1 cellular context compared by ENCODE assay signal in the genomic region with DNA sequence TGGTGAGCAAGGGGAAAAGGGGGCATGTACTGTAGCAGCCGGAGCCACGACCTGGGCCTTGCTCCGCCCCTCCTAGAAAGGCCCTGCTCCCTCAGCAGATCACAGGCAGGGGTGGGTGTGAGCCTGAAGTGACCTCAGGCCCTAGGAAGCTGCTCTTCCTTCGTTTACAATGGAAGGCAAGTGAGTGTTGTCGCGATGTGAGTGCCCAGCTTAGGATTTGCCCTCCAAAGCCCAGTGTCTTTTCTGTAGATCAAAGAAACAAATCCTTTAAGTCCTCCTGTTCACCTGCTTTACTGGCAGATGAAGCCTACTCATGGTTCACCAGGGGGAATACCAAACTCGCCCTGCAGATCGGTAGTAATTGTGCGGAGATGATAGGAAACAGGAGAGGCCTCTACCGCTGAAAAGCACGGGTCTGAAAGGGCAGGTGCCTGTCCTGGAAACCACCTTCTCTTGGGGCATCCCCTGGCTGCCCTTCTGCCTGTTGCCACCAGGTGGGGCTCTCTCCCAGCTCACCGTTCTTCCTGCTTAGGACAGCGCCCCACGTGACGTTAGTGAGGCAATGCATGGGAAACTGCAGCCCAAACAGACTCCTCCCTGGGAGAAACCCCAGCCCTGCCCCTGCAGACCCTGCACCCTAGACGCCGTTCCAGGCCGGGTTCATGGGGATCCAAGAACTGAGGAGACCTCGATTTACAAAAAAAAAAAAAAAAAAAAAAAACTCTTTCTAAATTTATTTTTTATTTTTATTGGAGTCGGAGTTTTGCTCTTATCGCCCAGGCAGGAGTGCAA.
TF ChIP-seq lines count a peak whose summit lies in the region.

No MANE protein-coding gene starts in this region.

TF ChIP-seq in K562, 482 proteins besides CTCF, POLR2A, EP300 and RAD21 (continued from another document and continues in another):
- TF ChIP-seq, protein P1, sequence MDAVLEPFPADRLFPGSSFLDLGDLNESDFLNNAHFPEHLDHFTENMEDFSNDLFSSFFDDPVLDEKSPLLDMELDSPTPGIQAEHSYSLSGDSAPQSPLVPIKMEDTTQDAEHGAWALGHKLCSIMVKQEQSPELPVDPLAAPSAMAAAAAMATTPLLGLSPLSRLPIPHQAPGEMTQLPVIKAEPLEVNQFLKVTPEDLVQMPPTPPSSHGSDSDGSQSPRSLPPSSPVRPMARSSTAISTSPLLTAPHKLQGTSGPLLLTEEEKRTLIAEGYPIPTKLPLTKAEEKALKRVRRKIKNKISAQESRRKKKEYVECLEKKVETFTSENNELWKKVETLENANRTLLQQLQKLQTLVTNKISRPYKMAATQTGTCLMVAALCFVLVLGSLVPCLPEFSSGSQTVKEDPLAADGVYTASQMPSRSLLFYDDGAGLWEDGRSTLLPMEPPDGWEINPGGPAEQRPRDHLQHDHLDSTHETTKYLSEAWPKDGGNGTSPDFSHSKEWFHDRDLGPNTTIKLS (IDR thresholded peaks at IDR 0.05; ENCODE audit: borderline replicate concordance, low read depth) = no peak
- no peak for TF ChIP-seq FOXJ3 (CRISPR knock-in tag; IDR thresholded peaks at IDR 0.05)
- no peak for TF ChIP-seq MTF1 (CRISPR knock-in tag; IDR thresholded peaks at IDR 0.05; ENCODE audit: borderline replicate concordance)
- TF ChIP-seq ZNF121 (CRISPR knock-in tag; conservative IDR thresholded peaks at IDR 0.05) = no peak
- TF ChIP-seq GTF2A2 (tag; IDR thresholded peaks at IDR 0.05) = no peak
- no peak for TF ChIP-seq KDM5B (IDR thresholded peaks at IDR 0.05; ENCODE audit: insufficient replicate concordance, low read depth, low read length)
- TF ChIP-seq CTBP1 (IDR thresholded peaks at IDR 0.05; ENCODE audit: borderline replicate concordance) = 0 out of 2 replicates have a peak, but pooled peaks have one; percentile 65
- TF ChIP-seq ILF3 (IDR thresholded peaks at IDR 0.05; ENCODE audit: borderline replicate concordance) = no peak
- peak; percentile 83 for TF ChIP-seq RB1 (IDR thresholded peaks at IDR 0.05; ENCODE audit: low read depth)
- TF ChIP-seq, protein P2, sequence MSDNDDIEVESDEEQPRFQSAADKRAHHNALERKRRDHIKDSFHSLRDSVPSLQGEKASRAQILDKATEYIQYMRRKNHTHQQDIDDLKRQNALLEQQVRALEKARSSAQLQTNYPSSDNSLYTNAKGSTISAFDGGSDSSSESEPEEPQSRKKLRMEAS (CRISPR knock-in tag; IDR thresholded peaks at IDR 0.05) = peak; percentile 44; the same call in 1 of the 2 replicates
- TF ChIP-seq, protein P3, sequence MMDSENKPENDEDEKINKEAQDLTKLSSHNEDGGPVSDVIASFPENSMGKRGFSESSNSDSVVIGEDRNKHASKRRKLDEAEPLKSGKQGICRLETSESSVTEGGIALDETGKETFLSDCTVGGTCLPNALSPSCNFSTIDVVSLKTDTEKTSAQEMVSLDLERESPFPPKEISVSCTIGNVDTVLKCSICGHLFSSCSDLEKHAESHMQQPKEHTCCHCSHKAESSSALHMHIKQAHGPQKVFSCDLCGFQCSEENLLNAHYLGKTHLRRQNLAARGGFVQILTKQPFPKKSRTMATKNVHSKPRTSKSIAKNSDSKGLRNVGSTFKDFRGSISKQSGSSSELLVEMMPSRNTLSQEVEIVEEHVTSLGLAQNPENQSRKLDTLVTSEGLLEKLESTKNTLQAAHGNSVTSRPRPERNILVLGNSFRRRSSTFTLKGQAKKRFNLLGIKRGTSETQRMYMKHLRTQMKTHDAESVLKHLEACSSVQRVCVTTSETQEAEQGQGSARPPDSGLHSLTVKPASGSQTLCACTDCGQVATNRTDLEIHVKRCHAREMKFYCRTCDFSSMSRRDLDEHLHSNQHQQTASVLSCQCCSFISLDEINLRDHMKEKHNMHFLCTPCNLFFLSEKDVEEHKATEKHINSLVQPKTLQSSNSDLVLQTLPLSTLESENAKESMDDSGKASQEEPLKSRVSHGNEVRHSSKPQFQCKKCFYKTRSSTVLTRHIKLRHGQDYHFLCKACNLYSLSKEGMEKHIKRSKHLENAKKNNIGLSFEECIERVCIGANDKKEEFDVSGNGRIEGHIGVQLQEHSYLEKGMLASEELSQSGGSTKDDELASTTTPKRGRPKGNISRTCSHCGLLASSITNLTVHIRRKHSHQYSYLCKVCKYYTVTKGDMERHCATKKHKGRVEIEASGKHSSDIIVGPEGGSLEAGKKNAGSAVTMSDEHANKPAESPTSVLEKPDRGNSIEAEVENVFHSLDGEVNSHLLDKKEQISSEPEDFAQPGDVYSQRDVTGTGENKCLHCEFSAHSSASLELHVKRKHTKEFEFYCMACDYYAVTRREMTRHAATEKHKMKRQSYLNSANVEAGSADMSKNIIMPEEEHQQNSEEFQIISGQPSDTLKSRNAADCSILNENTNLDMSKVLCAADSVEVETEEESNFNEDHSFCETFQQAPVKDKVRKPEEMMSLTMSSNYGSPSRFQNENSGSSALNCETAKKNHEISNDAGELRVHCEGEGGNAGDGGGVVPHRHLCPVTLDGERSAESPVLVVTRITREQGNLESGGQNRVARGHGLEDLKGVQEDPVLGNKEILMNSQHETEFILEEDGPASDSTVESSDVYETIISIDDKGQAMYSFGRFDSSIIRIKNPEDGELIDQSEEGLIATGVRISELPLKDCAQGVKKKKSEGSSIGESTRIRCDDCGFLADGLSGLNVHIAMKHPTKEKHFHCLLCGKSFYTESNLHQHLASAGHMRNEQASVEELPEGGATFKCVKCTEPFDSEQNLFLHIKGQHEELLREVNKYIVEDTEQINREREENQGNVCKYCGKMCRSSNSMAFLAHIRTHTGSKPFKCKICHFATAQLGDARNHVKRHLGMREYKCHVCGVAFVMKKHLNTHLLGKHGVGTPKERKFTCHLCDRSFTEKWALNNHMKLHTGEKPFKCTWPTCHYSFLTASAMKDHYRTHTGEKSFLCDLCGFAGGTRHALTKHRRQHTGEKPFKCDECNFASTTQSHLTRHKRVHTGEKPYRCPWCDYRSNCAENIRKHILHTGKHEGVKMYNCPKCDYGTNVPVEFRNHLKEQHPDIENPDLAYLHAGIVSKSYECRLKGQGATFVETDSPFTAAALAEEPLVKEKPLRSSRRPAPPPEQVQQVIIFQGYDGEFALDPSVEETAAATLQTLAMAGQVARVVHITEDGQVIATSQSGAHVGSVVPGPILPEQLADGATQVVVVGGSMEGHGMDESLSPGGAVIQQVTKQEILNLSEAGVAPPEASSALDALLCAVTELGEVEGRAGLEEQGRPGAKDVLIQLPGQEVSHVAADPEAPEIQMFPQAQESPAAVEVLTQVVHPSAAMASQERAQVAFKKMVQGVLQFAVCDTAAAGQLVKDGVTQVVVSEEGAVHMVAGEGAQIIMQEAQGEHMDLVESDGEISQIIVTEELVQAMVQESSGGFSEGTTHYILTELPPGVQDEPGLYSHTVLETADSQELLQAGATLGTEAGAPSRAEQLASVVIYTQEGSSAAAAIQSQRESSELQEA (IDR thresholded peaks at IDR 0.05; ENCODE audit: low read depth) = no peak
- TF ChIP-seq ZNF124 (CRISPR knock-in tag; IDR thresholded peaks at IDR 0.05) = no peak
- TF ChIP-seq, protein P4, sequence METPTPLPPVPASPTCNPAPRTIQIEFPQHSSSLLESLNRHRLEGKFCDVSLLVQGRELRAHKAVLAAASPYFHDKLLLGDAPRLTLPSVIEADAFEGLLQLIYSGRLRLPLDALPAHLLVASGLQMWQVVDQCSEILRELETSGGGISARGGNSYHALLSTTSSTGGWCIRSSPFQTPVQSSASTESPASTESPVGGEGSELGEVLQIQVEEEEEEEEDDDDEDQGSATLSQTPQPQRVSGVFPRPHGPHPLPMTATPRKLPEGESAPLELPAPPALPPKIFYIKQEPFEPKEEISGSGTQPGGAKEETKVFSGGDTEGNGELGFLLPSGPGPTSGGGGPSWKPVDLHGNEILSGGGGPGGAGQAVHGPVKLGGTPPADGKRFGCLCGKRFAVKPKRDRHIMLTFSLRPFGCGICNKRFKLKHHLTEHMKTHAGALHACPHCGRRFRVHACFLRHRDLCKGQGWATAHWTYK (CRISPR knock-in tag; IDR thresholded peaks at IDR 0.05) = no peak
- no peak for TF ChIP-seq SMAD1 (IDR thresholded peaks at IDR 0.05; ENCODE audit: low read depth, low read length, partially characterized antibody)
- TF ChIP-seq MITF (IDR thresholded peaks at IDR 0.05) = peak; percentile 71
- TF ChIP-seq OTX1 (CRISPR knock-in tag; IDR thresholded peaks at IDR 0.05) = no peak
- no peak for TF ChIP-seq ZNF512 (tag; IDR thresholded peaks at IDR 0.05)
- no peak for TF ChIP-seq SFPQ (IDR thresholded peaks at IDR 0.05; ENCODE audit: low read depth, low read length)
- TF ChIP-seq TBL1XR1 (IDR thresholded peaks at IDR 0.05; ENCODE audit: low read length in 2 of 2) = peak in 1 of 2 experiments; percentile 53; a peak in 1 of 4 replicates
- TF ChIP-seq ETV1 (tag; conservative IDR thresholded peaks at IDR 0.05; ENCODE audit: low read depth) = peak; percentile 61; the same call in 1 of the 2 replicates
- TF ChIP-seq POLR3A (IDR thresholded peaks at IDR 0.05; ENCODE audit: borderline replicate concordance, extremely low read depth, insufficient read depth, insufficient read length) = no peak
- no peak for TF ChIP-seq CBX1 (IDR thresholded peaks at IDR 0.05; ENCODE audit: low read depth)
- no peak for TF ChIP-seq ZC3H4 (CRISPR knock-in tag; IDR thresholded peaks at IDR 0.05; ENCODE audit: borderline replicate concordance)
- TF ChIP-seq ELF1 (tag; IDR thresholded peaks at IDR 0.05) = peak; percentile 77
- no peak for TF ChIP-seq SREBF1 (IDR thresholded peaks at IDR 0.05; ENCODE audit: borderline replicate concordance, low read depth, low read length)
- TF ChIP-seq RFX1 (IDR thresholded peaks at IDR 0.05) = no peak
- 0 out of 2 replicates have a peak, but pooled peaks have one; percentile 28 for TF ChIP-seq TCF7L2 (IDR thresholded peaks at IDR 0.05; ENCODE audit: low read depth, low read length)
- TF ChIP-seq ARID2 (IDR thresholded peaks at IDR 0.05) = peak; percentile 85
- TF ChIP-seq HDGF (IDR thresholded peaks at IDR 0.05) = 0 out of 2 replicates have a peak, but pooled peaks have one; percentile 20
- no peak for TF ChIP-seq ELF2 (CRISPR knock-in tag; IDR thresholded peaks at IDR 0.05)
- TF ChIP-seq NFIC (IDR thresholded peaks at IDR 0.05) = no peak
- TF ChIP-seq PHF21A (IDR thresholded peaks at IDR 0.05; ENCODE audit: borderline replicate concordance, low read depth) = 0 out of 2 replicates have a peak, but pooled peaks have one; percentile 41
- no peak for TF ChIP-seq DACH1 (IDR thresholded peaks at IDR 0.05; ENCODE audit: partially characterized antibody)
- no peak for TF ChIP-seq SMAD3 (CRISPR knock-in tag; conservative IDR thresholded peaks at IDR 0.05)
- TF ChIP-seq MCM2 (IDR thresholded peaks at IDR 0.05; ENCODE audit: low read depth) = no peak
- no peak for TF ChIP-seq NFRKB (IDR thresholded peaks at IDR 0.05; ENCODE audit: low read depth)
- no peak for TF ChIP-seq ZNF324 (CRISPR knock-in tag; IDR thresholded peaks at IDR 0.05)
- TF ChIP-seq ZNF695 (CRISPR knock-in tag; IDR thresholded peaks at IDR 0.05) = no peak
- TF ChIP-seq CBFA2T2 (conservative IDR thresholded peaks at IDR 0.05) = 0 out of 2 replicates have a peak, but pooled peaks have one; percentile 10
- no peak for TF ChIP-seq FOXK1 (CRISPR knock-in tag; IDR thresholded peaks at IDR 0.05; ENCODE audit: borderline replicate concordance)
- TF ChIP-seq ZFP30 (CRISPR knock-in tag; IDR thresholded peaks at IDR 0.05; ENCODE audit: borderline replicate concordance) = no peak
- peak; percentile 85 for TF ChIP-seq MYC (IDR thresholded peaks at IDR 0.05; ENCODE audit: low read depth, low read length)
- no peak for TF ChIP-seq MYC (CRISPR knock-in tag; IDR thresholded peaks at IDR 0.05; ENCODE audit: borderline replicate concordance, low read depth)
- TF ChIP-seq, protein P5, sequence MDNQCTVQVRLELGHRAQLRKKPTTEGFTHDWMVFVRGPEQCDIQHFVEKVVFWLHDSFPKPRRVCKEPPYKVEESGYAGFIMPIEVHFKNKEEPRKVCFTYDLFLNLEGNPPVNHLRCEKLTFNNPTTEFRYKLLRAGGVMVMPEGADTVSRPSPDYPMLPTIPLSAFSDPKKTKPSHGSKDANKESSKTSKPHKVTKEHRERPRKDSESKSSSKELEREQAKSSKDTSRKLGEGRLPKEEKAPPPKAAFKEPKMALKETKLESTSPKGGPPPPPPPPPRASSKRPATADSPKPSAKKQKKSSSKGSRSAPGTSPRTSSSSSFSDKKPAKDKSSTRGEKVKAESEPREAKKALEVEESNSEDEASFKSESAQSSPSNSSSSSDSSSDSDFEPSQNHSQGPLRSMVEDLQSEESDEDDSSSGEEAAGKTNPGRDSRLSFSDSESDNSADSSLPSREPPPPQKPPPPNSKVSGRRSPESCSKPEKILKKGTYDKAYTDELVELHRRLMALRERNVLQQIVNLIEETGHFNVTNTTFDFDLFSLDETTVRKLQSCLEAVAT (IDR thresholded peaks at IDR 0.05) = peak in 1 of 2 experiments; percentile 99; a peak in 2 of 4 replicates
- peak; percentile 73 for TF ChIP-seq NEUROD1 (IDR thresholded peaks at IDR 0.05; ENCODE audit: borderline replicate concordance, low read depth, low read length, partially characterized antibody)
